Comparison of ENCODE assay signal across 11 cellular contexts in genomic region chr5:143003328-143003636, GRCh38.
DNase-seq lines count a peak whose midpoint lies in the region; ATAC-seq, FAIRE-seq and TF ChIP-seq lines count a peak whose summit lies in the region.
"Had no signal": no experiment of that assay in that cellular context is flagged by ENCODE, and none has a peak within 500 bp of the region (broad histone marks: within the 10 kb centered on the region; RNA-seq: fewer than 3 reads in every experiment).

No MANE protein-coding gene starts in this region.

- DNase-seq in right cardiac atrium (no peak), cardiac septum (ENCODE audit: low spot score) (no peak), GM12878 (ENCODE audit: low read depth, low spot score) (no peak), upper lobe of right lung (no peak), NCI-H226 (no peak), GM03348 (ENCODE audit: low spot score) (no peak)
- DNase-seq: aorta, H9, retina had no signal

- in situ Hi-C loops in GM12878 (cut with MboI): loop anchor here (10.0 kb wide), 3 partner anchors 78 to 1182 kb away; no protein-coding TSS in a partner anchor

- SMC1A ChIA-PET in GM12878 (lab: Charles Lee; ENCODE audit: uncharacterized antibody, unreplicated experiment): interaction anchor here (0.6 to 11.6 kb wide), 57 partner anchors 6 to 1187 kb away, joined by 3 to 149 read pairs (median 5); partner anchors contain the start of gene NR3C1

- TF ChIP-seq POLR2A in GM12878 (IDR thresholded peaks at IDR 0.05; ENCODE audit: low read depth, low read length): no peak

- H3K36me3 ChIP-seq in GM12878 (ENCODE audit: control insufficient read depth in 2 of 2, insufficient read depth in 2 of 2, low read length in 1 of 2) (no peaks in the 10 kb centered on the region), muscle layer of colon (ENCODE audit: insufficient read depth, low read length) (no peaks in the 10 kb centered on the region), upper lobe of right lung (no peaks in the 10 kb centered on the region)

- H3K4me3 ChIP-seq in right cardiac atrium (ENCODE audit: low read length): no peak overlapping the region
- no peak overlapping the region for H3K4me3 ChIP-seq in GM12878
- no peak overlapping the region for H3K4me3 ChIP-seq in muscle layer of colon (ENCODE audit: low read depth in 1 of 2, low read length in 2 of 2)
- no peak overlapping the region for H3K4me3 ChIP-seq in upper lobe of right lung

- FAIRE-seq in GM12878 (lab: Jason Lieb, UNC): no peak

- no peaks in the 10 kb centered on the region; the same call in none of the 2 replicates for H3K79me2 ChIP-seq in GM12878 (ENCODE audit: control insufficient read depth, insufficient read depth, low read length)

- ATAC-seq in right cardiac atrium: no peak
- no peak for ATAC-seq in GM12878
- ATAC-seq in upper lobe of right lung: no peak
- no peak for ATAC-seq in GM21526 (IDR thresholded peaks at IDR 0.05; ENCODE audit: low FRiP score, unreplicated experiment)

- H3K4me1 ChIP-seq in right cardiac atrium (ENCODE audit: control insufficient read depth, insufficient read depth, low read length): peaks cover 25% of the 10 kb centered on the region
- H3K4me1 ChIP-seq in GM12878 (ENCODE audit: control insufficient read depth, insufficient read depth, low read length): peaks cover 48% of the 10 kb centered on the region
- H3K4me1 ChIP-seq in muscle layer of colon (ENCODE audit: insufficient read depth, low read length): peaks cover 23% of the 10 kb centered on the region
- H3K4me1 ChIP-seq in upper lobe of right lung: peaks cover 67% of the 10 kb centered on the region

- CTCF ChIA-PET in GM12878 (lab: Yijun Ruan, JAX): interaction anchor here (0.5 to 9.6 kb wide), 36 partner anchors 7 to 1185 kb away, joined by 3 to 92 read pairs (median 4); partner anchors contain the start of gene NR3C1

- no TSS peak for BruUV-seq in GM12878 (replicated peaks; lab: Mats Ljungman, UMichigan)

- RAD21 ChIA-PET in GM12878 (lab: Charles Lee; ENCODE audit: unreplicated experiment): interaction anchor here (0.6 to 11.9 kb wide), 55 partner anchors 9 to 1184 kb away, joined by 3 to 129 read pairs (median 5); partner anchors contain the start of genes KCTD16, NR3C1 and YIPF5

- TF ChIP-seq RAD21 in GM12878 (IDR thresholded peaks at IDR 0.05; ENCODE audit: insufficient read depth, low read depth, low read length): no peak

- H3K9me3 ChIP-seq in right cardiac atrium (ENCODE audit: control insufficient read depth, low read length) (no peaks in the 10 kb centered on the region), GM12878 (replicated peaks; ENCODE audit: control insufficient read depth, insufficient read depth, low read length) (no peaks in the 10 kb centered on the region; the same call in 2 of the 3 replicates), muscle layer of colon (ENCODE audit: low read length) (no peaks in the 10 kb centered on the region), upper lobe of right lung (no peaks in the 10 kb centered on the region)

- POLR2A ChIA-PET in GM12878 (lab: Charles Lee): interaction anchor here (0.6 to 3.0 kb wide), 23 partner anchors 17 to 822 kb away, joined by 3 to 20 read pairs (median 3); no protein-coding TSS in a partner anchor

- no peak overlapping the region; the same call in 1 of the 2 replicates for H3K9ac ChIP-seq in GM12878 (ENCODE audit: control insufficient read depth, insufficient read depth, low read length)
- H3K9ac ChIP-seq in muscle layer of colon (ENCODE audit: low read length): no peak overlapping the region

- peak overlapping the region; percentile 61; the same call in 1 of the 2 replicates for H3K4me2 ChIP-seq in GM12878 (ENCODE audit: control insufficient read depth, insufficient read depth)

- H3K27ac ChIP-seq in right cardiac atrium (ENCODE audit: low read length) (peak overlapping the region; percentile 83), GM12878 (ENCODE audit: control insufficient read depth, insufficient read depth) (peak overlapping the region; percentile 89), muscle layer of colon (ENCODE audit: low read depth, low read length) (peak overlapping the region; percentile 12), upper lobe of right lung (peak overlapping the region; percentile 88)

- intact Hi-C loops in right cardiac atrium (cut with DNase I): loop anchor here in 1 of 4 donors (10.0 kb wide), 2 partner anchors 402 to 822 kb away; partner anchors contain the start of gene NR3C1
- intact Hi-C loops in cardiac septum (cut with DNase I): loop anchor here (2.0 to 10.0 kb wide), 4 partner anchors 59 to 822 kb away; partner anchors contain the start of gene NR3C1
- intact Hi-C loops in GM12878 (cut with micrococcal nuclease; ENCODE audit: unreplicated experiment): loop anchor here (1.0 to 10.0 kb wide), 7 partner anchors 52 to 962 kb away; no protein-coding TSS in a partner anchor
- intact Hi-C loops in upper lobe of right lung (cut with DNase I): no loop called here

- no peak for TF ChIP-seq CTCF in GM12878 (IDR thresholded peaks at IDR 0.05 in 2 of 3, conservative IDR thresholded peaks at IDR 0.05 in 1 of 3; ENCODE audit: control insufficient read depth in 2 of 3, extremely low read depth in 1 of 3, insufficient read depth in 1 of 3, low read depth in 3 of 3, low read length in 3 of 3)
- TF ChIP-seq CTCF in upper lobe of right lung (IDR thresholded peaks at IDR 0.05): no peak

- no peaks in the 10 kb centered on the region for H3K27me3 ChIP-seq in right cardiac atrium (ENCODE audit: control insufficient read depth, insufficient read depth)
- no peaks in the 10 kb centered on the region for H3K27me3 ChIP-seq in GM12878 (replicated peaks in 1 of 2; ENCODE audit: control insufficient read depth in 2 of 2, insufficient read depth in 2 of 2, low read length in 1 of 2)
- no peaks in the 10 kb centered on the region for H3K27me3 ChIP-seq in muscle layer of colon (ENCODE audit: control insufficient read depth in 1 of 2, insufficient read depth in 2 of 2, low read length in 2 of 2)
- H3K27me3 ChIP-seq in upper lobe of right lung: no peaks in the 10 kb centered on the region

- no peaks in the 10 kb centered on the region for H4K20me1 ChIP-seq in GM12878 (ENCODE audit: control insufficient read depth, insufficient read depth)

- TF ChIP-seq EP300 in GM12878 (IDR thresholded peaks at IDR 0.05; ENCODE audit: borderline replicate concordance in 1 of 2, control insufficient read depth in 1 of 2, low read depth in 2 of 2, low read length in 2 of 2): no peak

- WGBS in right cardiac atrium: 72% methylated on average over 3 of the region's 3 CpGs
- 34% methylated on average over 3 of the region's 3 CpGs for WGBS in GM12878 (ENCODE audit: insufficient coverage, insufficient replicate concordance, low lambda C conversion rate, missing lambda C conversion rate)

- no peak overlapping the region; the same call in 1 of the 2 replicates for H2AFZ ChIP-seq in GM12878 (ENCODE audit: control insufficient read depth, low read depth, low read length)

TF ChIP-seq in GM12878, 131 proteins besides CTCF, POLR2A, EP300 and RAD21 (continues in another document):
- TF ChIP-seq IRF4 (IDR thresholded peaks at IDR 0.05; ENCODE audit: low read depth, low read length) (no peak), PKNOX1 (IDR thresholded peaks at IDR 0.05) (peak; percentile 68), ESRRA (IDR thresholded peaks at IDR 0.05; ENCODE audit: low read length) (peak; percentile 90; the same call in 1 of the 2 replicates), RFX5 (IDR thresholded peaks at IDR 0.05; ENCODE audit: low read depth, low read length) (no peak), ZBTB33 (IDR thresholded peaks at IDR 0.05) (no peak), PAX8 (IDR thresholded peaks at IDR 0.05) (no peak), TARDBP (IDR thresholded peaks at IDR 0.05; ENCODE audit: borderline replicate concordance) (no peak), LARP7 (IDR thresholded peaks at IDR 0.05) (no peak), BCL11A (IDR thresholded peaks at IDR 0.05; ENCODE audit: low read depth, low read length) (0 out of 2 replicates have a peak, but pooled peaks have one; percentile 23), RELB (IDR thresholded peaks at IDR 0.05; ENCODE audit: low read depth) (no peak), NFIC (IDR thresholded peaks at IDR 0.05; ENCODE audit: low read depth, low read length) (peak; percentile 9; the same call in 1 of the 2 replicates)

Comparison
In these comparisons a context has a peak if more than half of its experiments do, and no peak if none do; other contexts are left out.
1. H3K27ac ChIP-seq: peak in every context shown above with its lines; median percentile 89 in GM12878; 88 in upper lobe of right lung; 83 in right cardiac atrium; 12 in muscle layer of colon.